ENCODE assay signal across 2 cellular contexts in genomic region chr17:82632461-82632860, GRCh38.
A peak's percentile ranks its signal among the peaks of the same experiment; 100 is the strongest.
TF ChIP-seq lines count a peak whose summit lies in the region.

No MANE protein-coding gene starts in this region.

TF ChIP-seq in HEK293, 187 proteins besides CTCF, POLR2A, EP300 and RAD21:
- TF ChIP-seq ZNF266 (tag by site-specific recombination; IDR thresholded peaks at IDR 0.05; ENCODE audit: low read depth) (no peak), ZFHX2 (tag by site-specific recombination; conservative IDR thresholded peaks at IDR 0.05) (peak; percentile 50), ZNF571 (tag by site-specific recombination; IDR thresholded peaks at IDR 0.05) (no peak), ZNF391 (tag by site-specific recombination; IDR thresholded peaks at IDR 0.05; ENCODE audit: borderline replicate concordance, low read depth) (no peak), ZNF48 (tag by site-specific recombination; IDR thresholded peaks at IDR 0.05) (no peak), EGR2 (tag by site-specific recombination; IDR thresholded peaks at IDR 0.05; ENCODE audit: low read depth) (peak; percentile 39; the same call in 1 of the 2 replicates), ZNF792 (tag by site-specific recombination; IDR thresholded peaks at IDR 0.05) (no peak)
- TF ChIP-seq, protein P1, sequence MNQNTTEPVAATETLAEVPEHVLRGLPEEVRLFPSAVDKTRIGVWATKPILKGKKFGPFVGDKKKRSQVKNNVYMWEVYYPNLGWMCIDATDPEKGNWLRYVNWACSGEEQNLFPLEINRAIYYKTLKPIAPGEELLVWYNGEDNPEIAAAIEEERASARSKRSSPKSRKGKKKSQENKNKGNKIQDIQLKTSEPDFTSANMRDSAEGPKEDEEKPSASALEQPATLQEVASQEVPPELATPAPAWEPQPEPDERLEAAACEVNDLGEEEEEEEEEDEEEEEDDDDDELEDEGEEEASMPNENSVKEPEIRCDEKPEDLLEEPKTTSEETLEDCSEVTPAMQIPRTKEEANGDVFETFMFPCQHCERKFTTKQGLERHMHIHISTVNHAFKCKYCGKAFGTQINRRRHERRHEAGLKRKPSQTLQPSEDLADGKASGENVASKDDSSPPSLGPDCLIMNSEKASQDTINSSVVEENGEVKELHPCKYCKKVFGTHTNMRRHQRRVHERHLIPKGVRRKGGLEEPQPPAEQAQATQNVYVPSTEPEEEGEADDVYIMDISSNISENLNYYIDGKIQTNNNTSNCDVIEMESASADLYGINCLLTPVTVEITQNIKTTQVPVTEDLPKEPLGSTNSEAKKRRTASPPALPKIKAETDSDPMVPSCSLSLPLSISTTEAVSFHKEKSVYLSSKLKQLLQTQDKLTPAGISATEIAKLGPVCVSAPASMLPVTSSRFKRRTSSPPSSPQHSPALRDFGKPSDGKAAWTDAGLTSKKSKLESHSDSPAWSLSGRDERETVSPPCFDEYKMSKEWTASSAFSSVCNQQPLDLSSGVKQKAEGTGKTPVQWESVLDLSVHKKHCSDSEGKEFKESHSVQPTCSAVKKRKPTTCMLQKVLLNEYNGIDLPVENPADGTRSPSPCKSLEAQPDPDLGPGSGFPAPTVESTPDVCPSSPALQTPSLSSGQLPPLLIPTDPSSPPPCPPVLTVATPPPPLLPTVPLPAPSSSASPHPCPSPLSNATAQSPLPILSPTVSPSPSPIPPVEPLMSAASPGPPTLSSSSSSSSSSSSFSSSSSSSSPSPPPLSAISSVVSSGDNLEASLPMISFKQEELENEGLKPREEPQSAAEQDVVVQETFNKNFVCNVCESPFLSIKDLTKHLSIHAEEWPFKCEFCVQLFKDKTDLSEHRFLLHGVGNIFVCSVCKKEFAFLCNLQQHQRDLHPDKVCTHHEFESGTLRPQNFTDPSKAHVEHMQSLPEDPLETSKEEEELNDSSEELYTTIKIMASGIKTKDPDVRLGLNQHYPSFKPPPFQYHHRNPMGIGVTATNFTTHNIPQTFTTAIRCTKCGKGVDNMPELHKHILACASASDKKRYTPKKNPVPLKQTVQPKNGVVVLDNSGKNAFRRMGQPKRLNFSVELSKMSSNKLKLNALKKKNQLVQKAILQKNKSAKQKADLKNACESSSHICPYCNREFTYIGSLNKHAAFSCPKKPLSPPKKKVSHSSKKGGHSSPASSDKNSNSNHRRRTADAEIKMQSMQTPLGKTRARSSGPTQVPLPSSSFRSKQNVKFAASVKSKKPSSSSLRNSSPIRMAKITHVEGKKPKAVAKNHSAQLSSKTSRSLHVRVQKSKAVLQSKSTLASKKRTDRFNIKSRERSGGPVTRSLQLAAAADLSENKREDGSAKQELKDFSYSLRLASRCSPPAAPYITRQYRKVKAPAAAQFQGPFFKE (tag by site-specific recombination; IDR thresholded peaks at IDR 0.05; ENCODE audit: borderline replicate concordance) = no peak
TF ChIP-seq in HEK293: peak in this region for 2.

TF ChIP-seq in GM12878, 131 proteins besides CTCF, POLR2A, EP300 and RAD21:
- TF ChIP-seq IRF4 (IDR thresholded peaks at IDR 0.05; ENCODE audit: low read depth, low read length) = 0 out of 2 replicates have a peak, but pooled peaks have one; percentile 11
- TF ChIP-seq NR2C1 (IDR thresholded peaks at IDR 0.05) = no peak
- no peak for TF ChIP-seq MYB (IDR thresholded peaks at IDR 0.05; ENCODE audit: borderline replicate concordance, low read depth, low read length)
- no peak for TF ChIP-seq SMAD5 (IDR thresholded peaks at IDR 0.05; ENCODE audit: low read depth)
